8 cellular contexts compared by ENCODE assay signal in the genomic region with DNA sequence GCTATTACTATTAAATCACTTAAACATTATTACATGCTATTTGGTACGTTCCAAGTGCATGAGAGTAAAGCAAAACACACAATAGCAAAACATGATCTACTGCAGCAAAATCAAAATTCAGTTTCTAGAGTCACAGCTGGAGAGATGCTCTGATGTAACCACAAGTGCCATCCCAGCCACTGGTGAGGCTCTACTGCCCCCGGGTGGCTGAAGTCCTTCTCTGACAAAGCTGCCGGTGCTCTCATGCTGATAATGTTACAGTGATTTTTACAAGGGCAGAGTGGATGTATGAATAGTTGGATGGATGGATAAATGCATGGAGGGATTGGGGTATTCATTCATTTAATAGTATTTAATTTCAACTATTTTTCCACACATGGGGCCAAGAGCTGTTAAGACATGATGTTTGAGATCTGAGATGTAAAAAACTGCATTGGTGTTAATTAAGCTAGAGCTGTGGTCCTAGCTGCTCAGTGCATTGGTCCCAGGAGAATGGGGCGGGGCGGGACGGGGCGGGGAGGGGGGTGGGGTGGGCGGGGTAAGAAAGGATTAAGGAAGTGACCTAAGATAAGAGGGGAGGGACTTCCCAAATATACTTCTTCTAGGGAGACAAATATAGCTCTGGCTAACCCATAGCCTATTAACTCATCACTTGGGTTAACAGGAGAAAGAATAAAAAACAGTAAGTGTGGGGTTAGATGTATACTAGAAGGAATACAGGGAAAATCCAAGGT. TPM values are rescaled to one million over a fixed set of nuclear protein-coding genes. Genes with fewer than 3 reads are reported as not detected.
A peak's percentile ranks its signal among the peaks of the same experiment; 100 is the strongest.
DNase-seq lines count a peak whose midpoint lies in the region; ATAC-seq and TF ChIP-seq lines count a peak whose summit lies in the region.

No MANE protein-coding gene starts in this region.

- H3K9me3 ChIP-seq in DND-41 (ENCODE audit: insufficient read depth, low read length, severe bottlenecking) (no peaks in the 10 kb centered on the region), tibial artery (no peaks in the 10 kb centered on the region)

- H3K4me2 ChIP-seq in DND-41 (ENCODE audit: insufficient read depth, low read length) = no peak overlapping the region

- peak; percentile 84 for TF ChIP-seq CTCF in DND-41 (IDR thresholded peaks at IDR 0.05; ENCODE audit: borderline replicate concordance, extremely low read depth, low read length, poor library complexity, severe bottlenecking)
- TF ChIP-seq CTCF in tibial artery (IDR thresholded peaks at IDR 0.05) = peak; percentile 67 to 80

- H3K4me3 ChIP-seq in DND-41 (ENCODE audit: low read depth in 1 of 2, low read length in 2 of 2) = no peak overlapping the region
- no peak overlapping the region for H3K4me3 ChIP-seq in tibial artery

- no peak overlapping the region for H3K27ac Mint-ChIP-seq in activated T-helper 1 cell treated with anti-CD3 and anti-CD28 coated beads, Interleukin-12 subunit alpha, Interleukin-12 subunit beta, Interleukin-2, Interleukin-4 antibody, amounts not matched to agents 30 ng/mL and 10 ng/mL and 1 ng/mL, durations not matched to agents 14 hours and 24 hours and 36 hours

- peaks cover 12% of the 10 kb centered on the region for H3K27me3 Mint-ChIP-seq in activated T-helper 1 cell treated with anti-CD3 and anti-CD28 coated beads, Interleukin-12 subunit alpha, Interleukin-12 subunit beta, Interleukin-2, Interleukin-4 antibody, amounts not matched to agents 30 ng/mL and 10 ng/mL and 1 ng/mL, durations not matched to agents 14 hours and 24 hours and 36 hours (ENCODE audit: insufficient read depth)

- H3K4me3 Mint-ChIP-seq in activated T-helper 1 cell treated with anti-CD3 and anti-CD28 coated beads, Interleukin-12 subunit alpha, Interleukin-12 subunit beta, Interleukin-2, Interleukin-4 antibody, amounts not matched to agents 30 ng/mL and 10 ng/mL and 1 ng/mL, durations not matched to agents 14 hours and 24 hours and 36 hours = no peak overlapping the region

- H3K4me1 ChIP-seq in DND-41 (ENCODE audit: insufficient read depth, low read length) (no peaks in the 10 kb centered on the region), tibial artery (peaks cover 0 to 6% (median 0%) of the 10 kb centered on the region in 4 donors)

- H3K9ac ChIP-seq in DND-41 (ENCODE audit: low read depth, low read length) = no peak overlapping the region

- H3K36me3 Mint-ChIP-seq in activated T-helper 1 cell treated with anti-CD3 and anti-CD28 coated beads, Interleukin-12 subunit alpha, Interleukin-12 subunit beta, Interleukin-2, Interleukin-4 antibody, amounts not matched to agents 30 ng/mL and 10 ng/mL and 1 ng/mL, durations not matched to agents 14 hours and 24 hours and 36 hours (ENCODE audit: low read depth) = no peaks in the 10 kb centered on the region

- peak; percentile 79 for ATAC-seq in DND-41 (ENCODE audit: insufficient read depth, low read depth)
- no peak for ATAC-seq in HG03095 (IDR thresholded peaks at IDR 0.05; ENCODE audit: unreplicated experiment)

- H3K9me3 Mint-ChIP-seq in activated T-helper 1 cell treated with anti-CD3 and anti-CD28 coated beads, Interleukin-12 subunit alpha, Interleukin-12 subunit beta, Interleukin-2, Interleukin-4 antibody, amounts not matched to agents 30 ng/mL and 10 ng/mL and 1 ng/mL, durations not matched to agents 14 hours and 24 hours and 36 hours = no peaks in the 10 kb centered on the region

- H3K79me2 ChIP-seq in DND-41 (ENCODE audit: insufficient read depth, low read length) = no peaks in the 10 kb centered on the region

- intact Hi-C loops in activated T-helper 1 cell treated with anti-CD3 and anti-CD28 coated beads, Interleukin-12 subunit alpha, Interleukin-12 subunit beta, Interleukin-2, Interleukin-4 antibody, amounts not matched to agents 30 ng/mL and 10 ng/mL and 1 ng/mL, durations not matched to agents 14 hours and 24 hours and 36 hours (cut with micrococcal nuclease) = loop anchor here (2.0 kb wide), 1 partner anchor 374 kb away; no protein-coding TSS in a partner anchor
- intact Hi-C loops in tibial artery (cut with DNase I; ENCODE audit: low total_unique reads) = no loop called here

- no peaks in the 10 kb centered on the region for H3K27me3 ChIP-seq in DND-41 (ENCODE audit: insufficient read depth, low read length, poor library complexity)
- peaks cover 0 to under 1% of the 10 kb centered on the region in 2 donors for H3K27me3 ChIP-seq in tibial artery

- H3K36me3 ChIP-seq in DND-41 (ENCODE audit: insufficient read depth, low read length) (no peaks in the 10 kb centered on the region), tibial artery (no peaks in the 10 kb centered on the region)

- no peak overlapping the region for H2AFZ ChIP-seq in DND-41 (ENCODE audit: low read depth, low read length)

- no peaks in the 10 kb centered on the region for H4K20me1 ChIP-seq in DND-41 (ENCODE audit: insufficient read depth, low read length)

- H3K4me1 Mint-ChIP-seq in activated T-helper 1 cell treated with anti-CD3 and anti-CD28 coated beads, Interleukin-12 subunit alpha, Interleukin-12 subunit beta, Interleukin-2, Interleukin-4 antibody, amounts not matched to agents 30 ng/mL and 10 ng/mL and 1 ng/mL, durations not matched to agents 14 hours and 24 hours and 36 hours (ENCODE audit: low read depth) = no peaks in the 10 kb centered on the region

- H3K27ac ChIP-seq in DND-41 (ENCODE audit: low read length) (no peak overlapping the region), tibial artery (no peak overlapping the region)

- peak; percentile 70 for DNase-seq in DND-41
- DNase-seq in LoVo (ENCODE audit: low spot score) = peak; percentile 61
- DNase-seq in RPMI7951 (ENCODE audit: low read depth) = peak; percentile 80
- peak; percentile 33 for DNase-seq in activated T-helper 1 cell treated with anti-CD3 and anti-CD28 coated beads, Interleukin-12 subunit alpha, Interleukin-12 subunit beta, Interleukin-2, Interleukin-4 antibody, amounts not matched to agents 30 ng/mL and 10 ng/mL and 1 ng/mL, durations not matched to agents 14 hours and 24 hours and 36 hours (ENCODE audit: low spot score)
- DNase-seq in fibroblast of the conjunctiva (ENCODE audit: low read depth) = peak; percentile 67
- DNase-seq in non-pigmented ciliary epithelial cell (ENCODE audit: low read depth) = peak; percentile 34
- peak; percentile 66 to 70 for DNase-seq in tibial artery

RNA-seq across cellular contexts. Expression of a gene that starts 5.3 kb away (rescaled TPM):
- total RNA-seq in RPMI7951 (2014; rRNA removed; shearing (Covaris generic)) = 37.3 and 46.7 TPM in 2 replicates
- total RNA-seq in activated T-helper 1 cell treated with anti-CD3 and anti-CD28 coated beads, Interleukin-12 subunit alpha, Interleukin-12 subunit beta, Interleukin-2, Interleukin-4 antibody, amounts not matched to agents 30 ng/mL and 10 ng/mL and 1 ng/mL, durations not matched to agents 14 hours and 24 hours and 36 hours = 1.2 and 2.4 TPM in 2 replicates

Comparison
In these comparisons a context has a peak if more than half of its experiments do, and no peak if none do; other contexts are left out.
1. RNA of a gene that starts 5.3 kb away (total RNA-seq): 37.3 to 46.7 TPM in RPMI7951; 1.2 to 2.4 TPM in activated T-helper 1 cell treated with anti-CD3 and anti-CD28 coated beads, Interleukin-12 subunit alpha, Interleukin-12 subunit beta, Interleukin-2, Interleukin-4 antibody, amounts not matched to agents 30 ng/mL and 10 ng/mL and 1 ng/mL, durations not matched to agents 14 hours and 24 hours and 36 hours; every median in the first group is over 10 times any median in the second.
2. Peak in every context shown above with its lines, with median percentiles within 50 percentile points of each other: DNase-seq.